ENCODE assay signal across 20 cellular contexts in the genomic region with DNA sequence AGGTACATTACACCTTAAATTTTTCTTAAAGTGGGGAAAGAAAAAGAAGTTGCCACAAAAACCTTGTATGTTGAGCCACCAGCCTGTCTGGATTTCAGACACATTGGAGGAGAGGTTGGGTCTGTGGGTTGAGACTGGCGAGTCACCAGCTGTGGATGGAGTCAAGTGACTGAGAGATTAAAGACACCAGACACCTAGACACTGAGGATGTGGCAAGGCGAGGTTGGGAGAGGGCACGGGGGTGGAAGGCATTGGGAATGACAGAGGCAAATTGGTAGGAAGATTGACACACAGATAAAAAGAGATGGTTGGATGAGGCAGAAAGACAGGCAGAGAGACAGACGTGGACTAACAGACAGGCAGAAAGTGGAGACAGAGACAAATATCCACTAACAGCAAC. TPM values are rescaled to one million over a fixed set of nuclear protein-coding genes. Genes with fewer than 3 reads are reported as not detected.
DNase-seq lines count a peak whose midpoint lies in the region; ATAC-seq, FAIRE-seq and TF ChIP-seq lines count a peak whose summit lies in the region.
"Had no signal": no experiment of that assay in that cellular context is flagged by ENCODE, and none has a peak within 500 bp of the region (broad histone marks: within the 10 kb centered on the region; RNA-seq: fewer than 3 reads in every experiment).

No MANE protein-coding gene starts in this region.

- TF ChIP-seq CTCF in IMR-90 (conservative IDR thresholded peaks at IDR 0.05; ENCODE audit: low read depth, low read length) = no peak
- TF ChIP-seq CTCF in fibroblast of mammary gland (conservative IDR thresholded peaks at IDR 0.05; ENCODE audit: control insufficient read depth, insufficient read depth, low read depth, low read length) = no peak
- TF ChIP-seq CTCF in osteoblast (IDR thresholded peaks at IDR 0.05; ENCODE audit: extremely low read depth, low read depth, low read length) = no peak
- no peak for TF ChIP-seq CTCF in heart left ventricle (IDR thresholded peaks at IDR 0.05)

- WGBS in GM23248 (ENCODE audit: low coverage in 1 of 2, low lambda C conversion rate in 2 of 2, missing lambda C conversion rate in 2 of 2), 2 experiments = 65 to 74% methylated on average over 4 of the region's 4 CpGs
- WGBS in IMR-90 (ENCODE audit: extremely low coverage in 2 of 2, insufficient read length in 1 of 2), 2 experiments = 60% methylated on average over 1 of the region's 4 CpGs; no CpG with 5 or more reads in 1 of the 2 experiments
- 50 to 75% (median 62%) methylated on average over 4 of the region's 4 CpGs for WGBS in heart left ventricle, 4 donors

- no peak overlapping the region for H3K4me2 ChIP-seq in GM23248 (ENCODE audit: unreplicated experiment)
- no peak overlapping the region; the same call in 1 of the 2 replicates for H3K4me2 ChIP-seq in IMR-90 (ENCODE audit: low read depth, low read length)
- no peak overlapping the region for H3K4me2 ChIP-seq in osteoblast (ENCODE audit: insufficient read depth, low read length)

- no peak overlapping the region for H2BK120ac ChIP-seq in IMR-90 (ENCODE audit: low read depth, low read length)

- DNase-seq in GM23248 (peak; percentile 50), IMR-90 (peak; percentile 38), fibroblast of mammary gland (ENCODE audit: low read depth) (peak; percentile 28), osteoblast (ENCODE audit: insufficient read length, low spot score, missing footprints) (peak; percentile 23), heart left ventricle (no peak), RCC 7860 (ENCODE audit: low spot score) (no peak)
- DNase-seq: CD4-positive, CD25-positive, alpha-beta regulatory T cell; COR-L47; DMS 273 treated with DMSO at 0.1 percent for 48 hours; DND-41; NCI-H1105 treated with DMSO at 0.1 percent for 48 hours; NCI-H1694; NCI-H2081 treated with DMSO at 0.1 percent for 48 hours; NCI-H748 treated with DMSO at 0.1 percent for 48 hours; SHP77 had no signal

- no peak for TF ChIP-seq RAD21 in IMR-90 (IDR thresholded peaks at IDR 0.05; ENCODE audit: low read length)

- FAIRE-seq in RCC 7860 (lab: Jason Lieb, UNC) = no peak

- H2AFZ ChIP-seq in GM23248 (no peak overlapping the region), IMR-90 (replicated peaks; ENCODE audit: low read length, poor library complexity) (no peak overlapping the region), osteoblast (ENCODE audit: low read length) (no peak overlapping the region)

- H2AK9ac ChIP-seq in IMR-90 (replicated peaks; ENCODE audit: low read depth, low read length, poor library complexity) = no peak overlapping the region

- H3K79me2 ChIP-seq in GM23248 (ENCODE audit: insufficient read depth) = no peaks in the 10 kb centered on the region
- no peaks in the 10 kb centered on the region for H3K79me2 ChIP-seq in osteoblast (ENCODE audit: insufficient read depth, low read length)

- H3K4me1 ChIP-seq in GM23248 (ENCODE audit: insufficient read depth) (peaks cover 31% of the 10 kb centered on the region), IMR-90 (ENCODE audit: control insufficient read depth, insufficient read depth, low read length) (peaks cover 15% of the 10 kb centered on the region), osteoblast (ENCODE audit: insufficient read depth, low read length) (peaks cover 6% of the 10 kb centered on the region), heart left ventricle (peaks cover 0 to 19% (median 0%) of the 10 kb centered on the region in 12 donors)
- H3K4me1 ChIP-seq: HAP-1 had no signal

- H3K27me3 ChIP-seq in GM23248 (replicated peaks; ENCODE audit: insufficient read depth) = no peaks in the 10 kb centered on the region
- no peaks in the 10 kb centered on the region for H3K27me3 ChIP-seq in IMR-90 (ENCODE audit: control insufficient read depth, insufficient read depth, low read length)
- H3K27me3 ChIP-seq in osteoblast (ENCODE audit: insufficient read depth, low read length) = no peaks in the 10 kb centered on the region
- no peaks in the 10 kb centered on the region for H3K27me3 ChIP-seq in heart left ventricle

- no peaks in the 10 kb centered on the region for H3K9me3 ChIP-seq in GM23248 (ENCODE audit: low read depth)
- H3K9me3 ChIP-seq in IMR-90 (ENCODE audit: control insufficient read depth, insufficient read depth, low read length) = no peaks in the 10 kb centered on the region
- H3K9me3 ChIP-seq in osteoblast (ENCODE audit: low read depth, low read length) = no peaks in the 10 kb centered on the region
- no peaks in the 10 kb centered on the region for H3K9me3 ChIP-seq in heart left ventricle
- H3K9me3 ChIP-seq: HAP-1 had no signal

- no peak overlapping the region for H2BK20ac ChIP-seq in IMR-90 (ENCODE audit: low read depth, low read length)

- no peak overlapping the region for H4K8ac ChIP-seq in IMR-90 (ENCODE audit: low read depth in 2 of 2, low read length in 2 of 2)

- H3K14ac ChIP-seq in IMR-90 (replicated peaks; ENCODE audit: low read depth, low read length) = no peak overlapping the region

- in situ Hi-C loops in GM23248 (cut with MboI) = no loop called here
- in situ Hi-C loops in IMR-90 (cut with MboI; ENCODE audit: low sequenced_read_pairs) = loop anchor here (10.0 kb wide), 1 partner anchor 279 kb away; no protein-coding TSS in a partner anchor

- no peak overlapping the region for H2AK5ac ChIP-seq in IMR-90 (ENCODE audit: low read depth, low read length)

- ATAC-seq in IMR-90 (ENCODE audit: low read depth) (no peak), GM18502 (IDR thresholded peaks at IDR 0.05; ENCODE audit: poor library complexity, unreplicated experiment) (no peak), heart left ventricle (no peak)
- ATAC-seq: K562 had no signal

- POLR2A ChIA-PET in IMR-90 (lab: Charles Lee; ENCODE audit: unreplicated experiment) = no interaction called here

- H3K27ac ChIP-seq in GM23248 (no peak overlapping the region), IMR-90 (ENCODE audit: insufficient read depth, low read length) (no peak overlapping the region), osteoblast (ENCODE audit: low read depth, low read length) (no peak overlapping the region), heart left ventricle (no peak overlapping the region)
- H3K27ac ChIP-seq: SK-N-MC had no signal

- H3K18ac ChIP-seq in IMR-90 (ENCODE audit: low read depth, low read length) = no peak overlapping the region

- H3K56ac ChIP-seq in IMR-90 (ENCODE audit: extremely low read depth, insufficient read depth, low read length) = no peak overlapping the region

- no peak overlapping the region for H4K5ac ChIP-seq in IMR-90 (ENCODE audit: low read depth, low read length)

- dilution Hi-C loops in IMR-90 (cut with HindIII; ENCODE audit: low sequenced_read_pairs, unreplicated experiment) = no loop called here

- no peak overlapping the region for H2BK5ac ChIP-seq in IMR-90 (ENCODE audit: low read depth, low read length, poor library complexity, severe bottlenecking)

- no peak for TF ChIP-seq POLR2A in IMR-90 (IDR thresholded peaks at IDR 0.05; ENCODE audit: low read depth, low read length)
- TF ChIP-seq POLR2A in heart left ventricle (IDR thresholded peaks at IDR 0.05) = no peak

- H4K20me1 ChIP-seq in GM23248 (ENCODE audit: insufficient read depth) (no peaks in the 10 kb centered on the region), IMR-90 (ENCODE audit: insufficient read depth, low read length) (no peaks in the 10 kb centered on the region), osteoblast (ENCODE audit: insufficient read depth, low read length) (no peaks in the 10 kb centered on the region)

- H3K23ac ChIP-seq in IMR-90 (ENCODE audit: low read depth, low read length) = no peak overlapping the region

- H3K4me3 ChIP-seq in GM23248 (no peak overlapping the region), IMR-90 (ENCODE audit: insufficient read depth, low read depth, low read length) (no peak overlapping the region), fibroblast of mammary gland (ENCODE audit: control insufficient read depth, low read depth, low read length) (no peak overlapping the region), osteoblast (ENCODE audit: insufficient read depth, low read length) (no peak overlapping the region), heart left ventricle (no peak overlapping the region)
- H3K4me3 ChIP-seq: HAP-1, K562, SK-N-MC had no signal

- H3K4ac ChIP-seq in IMR-90 (ENCODE audit: low read depth, low read length) = no peak overlapping the region

- intact Hi-C loops in IMR-90 (cut with micrococcal nuclease) = no loop called here
- intact Hi-C loops in heart left ventricle (cut with DNase I) = no loop called here

- no peak overlapping the region for H4K91ac ChIP-seq in IMR-90 (ENCODE audit: insufficient read depth, low read depth, low read length)

- BruUV-seq in IMR-90 (replicated peaks; lab: Mats Ljungman, UMichigan) = no TSS peak

- H3K79me1 ChIP-seq in IMR-90 (ENCODE audit: low read depth in 1 of 2, low read length in 2 of 2) = no peaks in the 10 kb centered on the region

- CTCF ChIA-PET in IMR-90 (lab: Yijun Ruan, JAX) = no interaction called here

- peaks cover 21% of the 10 kb centered on the region for H3F3A ChIP-seq in GM23248 (ENCODE audit: insufficient read depth)

- H3K9ac ChIP-seq in GM23248 = no peak overlapping the region
- H3K9ac ChIP-seq in IMR-90 (ENCODE audit: low read depth, low read length) = no peak overlapping the region

- H3K9me1 ChIP-seq in IMR-90 (ENCODE audit: insufficient read depth, low read length) = no peaks in the 10 kb centered on the region

- no peak overlapping the region for H2BK15ac ChIP-seq in IMR-90 (ENCODE audit: low read depth, low read length)

- no peaks in the 10 kb centered on the region for H3K36me3 ChIP-seq in GM23248 (ENCODE audit: low read depth)
- H3K36me3 ChIP-seq in IMR-90 (ENCODE audit: control insufficient read depth, insufficient read depth, low read length) = no peaks in the 10 kb centered on the region
- H3K36me3 ChIP-seq in osteoblast (ENCODE audit: insufficient read depth, low read length) = no peaks in the 10 kb centered on the region
- no peaks in the 10 kb centered on the region for H3K36me3 ChIP-seq in heart left ventricle
- H3K36me3 ChIP-seq: HAP-1 had no signal

- H3K9me2 ChIP-seq in GM23248 (ENCODE audit: insufficient read depth) = no peaks in the 10 kb centered on the region

TF ChIP-seq in IMR-90, 13 proteins besides CTCF, POLR2A, EP300 and RAD21 (continues in another document):
- TF ChIP-seq MAZ (IDR thresholded peaks at IDR 0.05; ENCODE audit: borderline replicate concordance, low read depth, low read length) (no peak), SMC3 (IDR thresholded peaks at IDR 0.05; ENCODE audit: low read depth, low read length) (no peak), CEBPB (IDR thresholded peaks at IDR 0.05; ENCODE audit: low read depth, low read length) (0 out of 2 replicates have a peak, but pooled peaks have one; percentile 10), MAFK (IDR thresholded peaks at IDR 0.05; ENCODE audit: low read depth, low read length) (no peak)

RNA-seq across cellular contexts. Expression of a gene that starts 49.6 kb away (rescaled TPM):
- total RNA-seq in GM23248 (2014; rRNA removed; shearing (Covaris generic)) = 0.54 and 1.0 TPM in 2 replicates
- polyA plus RNA-seq in GM23248 (2016; fragmentation: Nextera tagmentation; extraction: Ambion mirVana) (0.29 and 0.33 TPM in 2 replicates), IMR-90 (2012; rRNA removed) (0.10 and 0.13 TPM in 2 replicates), heart left ventricle (1 to 10 TPM; 6.6 to 7.3 TPM)
- total RNA-seq in IMR-90 (2012; rRNA removed) (under 0.01 and 0.28 TPM in 2 replicates), osteoblast (under 0.01 and 0.29 TPM in 2 replicates), heart left ventricle (10 to 100 TPM in 3 of 9 donors, 1 to 10 TPM in 6; 7.5 to 24.2 (median 9.1) TPM)
- 0.14 and 0.32 TPM in 2 replicates for polyA plus RNA-seq in IMR-90 (2012; cell fraction: cytosol; rRNA removed)
- 0.13 and 0.17 TPM in 2 replicates for polyA plus RNA-seq in IMR-90 (2012; cell fraction: nucleus; rRNA removed; ENCODE audit: low replicate concordance)
- total RNA-seq: RPMI7951 had no signal
- polyA plus RNA-seq: CD4-positive, CD25-positive, alpha-beta regulatory T cell; K562 had no signal

Comparison
In these comparisons a context has a peak if more than half of its experiments do, and no peak if none do; other contexts are left out.
1. DNase-seq: peak in GM23248 (single experiment), IMR-90 (single experiment), fibroblast of mammary gland (single experiment) and osteoblast (single experiment); none in heart left ventricle (0 of 5) and RCC 7860 (single experiment).